ENCODE assay signal across 25 cellular contexts in genomic region chr3:116030131-116030850, GRCh38.
DNase-seq lines count a peak whose midpoint lies in the region; ATAC-seq, FAIRE-seq and TF ChIP-seq lines count a peak whose summit lies in the region.
"Had no signal": no experiment of that assay in that cellular context is flagged by ENCODE, and none has a peak within 500 bp of the region (broad histone marks: within the 10 kb centered on the region; RNA-seq: fewer than 3 reads in every experiment).

No MANE protein-coding gene starts in this region.

- H3K4me2 ChIP-seq in HepG2 (ENCODE audit: low read depth, low read length) (no peak overlapping the region), SK-N-SH (no peak overlapping the region)
- H3K4me2 ChIP-seq: GM23338, PC-9 had no signal

- POLR2A ChIA-PET in HepG2 (lab: Yijun Ruan, JAX) = no interaction called here
- POLR2A ChIA-PET in SK-N-SH (lab: Yijun Ruan, JAX) = no interaction called here

- WGBS in HepG2 (ENCODE audit: low lambda C conversion rate) = 3% methylated on average over 4 of the region's 5 CpGs
- 60% methylated on average over 5 of the region's 5 CpGs for WGBS in right lobe of liver (ENCODE audit: insufficient coverage, low coverage, low lambda C conversion rate, missing lambda C conversion rate)
- WGBS in SK-N-SH (ENCODE audit: low lambda C conversion rate) = 87% methylated on average over 5 of the region's 5 CpGs

- no peak for TF ChIP-seq EP300 in HepG2 (IDR thresholded peaks at IDR 0.05; ENCODE audit: low read depth in 2 of 2, low read length in 2 of 2)
- TF ChIP-seq EP300 in HepG2 (CRISPR knock-in tag; IDR thresholded peaks at IDR 0.05; ENCODE audit: borderline replicate concordance) = no peak
- no peak for TF ChIP-seq EP300 in SK-N-SH (IDR thresholded peaks at IDR 0.05; ENCODE audit: borderline replicate concordance in 1 of 2, low read depth in 1 of 2, low read length in 1 of 2)

- H3F3A ChIP-seq in SK-N-SH (replicated peaks; ENCODE audit: insufficient read depth) = no peaks in the 10 kb centered on the region

- TF ChIP-seq CTCF in HepG2 (CRISPR knock-in tag; IDR thresholded peaks at IDR 0.05) (no peak), right lobe of liver (IDR thresholded peaks at IDR 0.05) (no peak), foreskin keratinocyte (conservative IDR thresholded peaks at IDR 0.05) (no peak), SK-N-SH (IDR thresholded peaks at IDR 0.05) (no peak)

- no peaks in the 10 kb centered on the region for H3K9me2 ChIP-seq in SK-N-SH

- H3K27me3 ChIP-seq in HepG2 (ENCODE audit: control insufficient read depth in 1 of 2, insufficient read depth in 2 of 2, low read length in 2 of 2) (no peaks in the 10 kb centered on the region), right lobe of liver (no peaks in the 10 kb centered on the region), foreskin keratinocyte (no peaks in the 10 kb centered on the region), SK-N-SH (ENCODE audit: insufficient read depth) (no peaks in the 10 kb centered on the region)
- H3K27me3 ChIP-seq: MG63, SJCRH30 had no signal

- no peaks in the 10 kb centered on the region for H3K36me3 ChIP-seq in HepG2 (replicated peaks in 1 of 2; ENCODE audit: control insufficient read depth in 1 of 2, insufficient read depth in 2 of 2, low read length in 2 of 2)
- H3K36me3 ChIP-seq in right lobe of liver = no peaks in the 10 kb centered on the region
- no peaks in the 10 kb centered on the region for H3K36me3 ChIP-seq in SK-N-SH (replicated peaks in 1 of 2; ENCODE audit: control insufficient read depth in 1 of 2, insufficient read depth in 2 of 2, low read length in 1 of 2)
- H3K36me3 ChIP-seq: MG63, SJCRH30 had no signal

- DNase-seq in DMS53 (lab: John Stamatoyannopoulos, UW) (peak; percentile 1), DMS53 treated with DMSO at 0.1 percent for 48 hours (lab: John Stamatoyannopoulos, UW; ENCODE audit: unreplicated experiment) (no peak), HepG2 (ENCODE audit: low spot score) (no peak), right lobe of liver (no peak), foreskin keratinocyte (no peak), NCI-H1930 (lab: John Stamatoyannopoulos, UW) (no peak), SK-N-SH (no peak), amniotic stem cell (lab: John Stamatoyannopoulos, UW) (no peak)
- DNase-seq: 8988T, DMS79, EL, GF-D8, H9, KG1, MG63, NCI-H1436 treated with DMSO at 0.1 percent for 48 hours, NCI-H2029 treated with DMSO at 0.1 percent for 48 hours, NCI-H524, NCI-H774, PC-9, SJCRH30 had no signal

- H2AFZ ChIP-seq in HepG2 (ENCODE audit: low read length) = no peak overlapping the region
- no peak overlapping the region for H2AFZ ChIP-seq in SK-N-SH (ENCODE audit: low read depth)
- H2AFZ ChIP-seq: GM23338, PC-9 had no signal

- H3K9ac ChIP-seq in HepG2 (ENCODE audit: insufficient read depth, low read depth, low read length) (no peak overlapping the region), SK-N-SH (no peak overlapping the region)

- no peaks in the 10 kb centered on the region for H3K79me2 ChIP-seq in HepG2 (ENCODE audit: insufficient read depth, low read length)
- no peaks in the 10 kb centered on the region for H3K79me2 ChIP-seq in SK-N-SH (ENCODE audit: insufficient read depth)

- no TSS peak for BruUV-seq in HepG2 (replicated peaks; lab: Mats Ljungman, UMichigan)

- H3K27ac ChIP-seq in HepG2 (ENCODE audit: extremely low read length, insufficient read depth, low read length) = no peak overlapping the region
- H3K27ac ChIP-seq in right lobe of liver = no peak overlapping the region
- H3K27ac ChIP-seq in foreskin keratinocyte = peak overlapping the region; percentile 33
- no peak overlapping the region for H3K27ac ChIP-seq in SK-N-SH (ENCODE audit: low read depth in 2 of 2, low read length in 1 of 2)
- H3K27ac ChIP-seq: PC-9, SJCRH30 had no signal

- no peaks in the 10 kb centered on the region for H4K20me1 ChIP-seq in HepG2 (ENCODE audit: insufficient read depth, low read length)
- H4K20me1 ChIP-seq in SK-N-SH (ENCODE audit: insufficient read depth) = no peaks in the 10 kb centered on the region

- TF ChIP-seq RAD21 in HepG2 (CRISPR knock-in tag; IDR thresholded peaks at IDR 0.05) (no peak), SK-N-SH (IDR thresholded peaks at IDR 0.05; ENCODE audit: low read length) (no peak)

- CTCF ChIA-PET in HepG2 (lab: Yijun Ruan, JAX; ENCODE audit: low intra/inter-chr PET ratio, low total read pairs) (no interaction called here), SK-N-SH (lab: Yijun Ruan, JAX) (no interaction called here)

- H3K4me3 ChIP-seq in HepG2 (replicated peaks in 1 of 3; ENCODE audit: insufficient read depth in 1 of 3, low read depth in 2 of 3, low read length in 3 of 3) = no peak overlapping the region
- H3K4me3 ChIP-seq in right lobe of liver = no peak overlapping the region
- no peak overlapping the region for H3K4me3 ChIP-seq in SK-N-SH (ENCODE audit: low read depth in 2 of 2, low read length in 1 of 2)
- H3K4me3 ChIP-seq: GM23338, MG63, PC-9, SJCRH30 had no signal

- FAIRE-seq in HepG2 (lab: Jason Lieb, UNC) = no peak
- FAIRE-seq: GM12891, HTR-8/SVneo had no signal

- H3K9me3 ChIP-seq in HepG2 (ENCODE audit: low read length) (no peaks in the 10 kb centered on the region), right lobe of liver (no peaks in the 10 kb centered on the region), SK-N-SH (no peaks in the 10 kb centered on the region)
- H3K9me3 ChIP-seq: MG63, SJCRH30 had no signal

- intact Hi-C loops in HepG2 (cut with micrococcal nuclease; ENCODE audit: unreplicated experiment) = no loop called here
- intact Hi-C loops in right lobe of liver (cut with DNase I) = no loop called here

- H3K4me1 ChIP-seq in HepG2 (ENCODE audit: insufficient read depth, low read length) (no peaks in the 10 kb centered on the region), right lobe of liver (no peaks in the 10 kb centered on the region), foreskin keratinocyte (peaks cover 9% of the 10 kb centered on the region), SK-N-SH (ENCODE audit: control insufficient read depth in 1 of 2, insufficient read depth in 2 of 2, low read depth in 1 of 2, low read length in 1 of 2) (peaks cover 0 to 6% of the 10 kb centered on the region in 2 experiments; a peak in 3 of 4 replicates)

- TF ChIP-seq POLR2A in HepG2 (IDR thresholded peaks at IDR 0.05; ENCODE audit: insufficient read depth in 1 of 2, low read depth in 2 of 2, low read length in 2 of 2) (no peak), right lobe of liver (IDR thresholded peaks at IDR 0.05) (no peak)

- ATAC-seq in HepG2 (no peak), right lobe of liver (no peak), foreskin keratinocyte (no peak)
- ATAC-seq: GM23338, Right ventricle myocardium inferior had no signal

- in situ Hi-C loops in HepG2 (cut with HindIII; ENCODE audit: extremely low pct_ligation_motif_present, low pct_unique_long_range_greater_than_20kb) = no loop called here

TF ChIP-seq in HepG2, 621 proteins besides CTCF, POLR2A, EP300 and RAD21:
- TF ChIP-seq ZFX (CRISPR knock-in tag; IDR thresholded peaks at IDR 0.05; ENCODE audit: low read depth) (no peak), MAFF (IDR thresholded peaks at IDR 0.05; ENCODE audit: low read depth, low read length) (0 out of 2 replicates have a peak, but pooled peaks have one; percentile 13), ZBTB46 (CRISPR knock-in tag; IDR thresholded peaks at IDR 0.05; ENCODE audit: borderline replicate concordance) (no peak), MAFK (conservative IDR thresholded peaks at IDR 0.05 in 1 of 2, IDR thresholded peaks at IDR 0.05 in 1 of 2; ENCODE audit: low read length in 2 of 2) (peak; percentile 17 to 42; a peak in 2 of 4 replicates)
TF ChIP-seq in HepG2: peak in this region for 2.

TF ChIP-seq in SK-N-SH, 30 proteins besides CTCF, POLR2A, EP300 and RAD21:
- no peak for TF ChIP-seq RFX5 (IDR thresholded peaks at IDR 0.05; ENCODE audit: low read length)
- no peak for TF ChIP-seq GATA2 (CRISPR knock-in tag; IDR thresholded peaks at IDR 0.05)
- no peak for TF ChIP-seq TAF1 (IDR thresholded peaks at IDR 0.05; ENCODE audit: borderline replicate concordance, low read depth, low read length)
- TF ChIP-seq PBX3 (IDR thresholded peaks at IDR 0.05) = no peak
